ENCODE assay signal across 1 cellular context in the genomic region with DNA sequence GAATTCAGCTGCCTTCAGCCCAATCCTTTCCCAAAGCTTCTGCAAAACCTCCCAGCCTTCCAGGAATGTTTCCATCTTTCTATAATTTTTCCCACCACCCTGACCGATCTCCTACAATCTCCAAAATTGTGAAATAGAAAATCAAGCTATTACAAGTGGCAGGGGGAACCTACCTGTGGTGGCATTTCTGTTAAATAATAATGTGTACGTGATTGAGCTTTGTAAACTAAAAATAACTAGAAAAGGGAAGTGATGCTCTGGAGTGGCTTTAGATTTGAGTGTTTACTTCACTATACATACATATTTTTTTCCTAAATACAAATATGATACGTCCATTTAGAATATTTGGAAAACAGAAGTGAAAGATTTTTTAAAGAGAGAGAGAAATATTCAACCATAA.
TF ChIP-seq lines count a peak whose summit lies in the region.

No MANE protein-coding gene starts in this region.

TF ChIP-seq in GM12878, 131 proteins besides CTCF, POLR2A, EP300 and RAD21 (continued from another document and continues in another):
- TF ChIP-seq, protein P1, sequence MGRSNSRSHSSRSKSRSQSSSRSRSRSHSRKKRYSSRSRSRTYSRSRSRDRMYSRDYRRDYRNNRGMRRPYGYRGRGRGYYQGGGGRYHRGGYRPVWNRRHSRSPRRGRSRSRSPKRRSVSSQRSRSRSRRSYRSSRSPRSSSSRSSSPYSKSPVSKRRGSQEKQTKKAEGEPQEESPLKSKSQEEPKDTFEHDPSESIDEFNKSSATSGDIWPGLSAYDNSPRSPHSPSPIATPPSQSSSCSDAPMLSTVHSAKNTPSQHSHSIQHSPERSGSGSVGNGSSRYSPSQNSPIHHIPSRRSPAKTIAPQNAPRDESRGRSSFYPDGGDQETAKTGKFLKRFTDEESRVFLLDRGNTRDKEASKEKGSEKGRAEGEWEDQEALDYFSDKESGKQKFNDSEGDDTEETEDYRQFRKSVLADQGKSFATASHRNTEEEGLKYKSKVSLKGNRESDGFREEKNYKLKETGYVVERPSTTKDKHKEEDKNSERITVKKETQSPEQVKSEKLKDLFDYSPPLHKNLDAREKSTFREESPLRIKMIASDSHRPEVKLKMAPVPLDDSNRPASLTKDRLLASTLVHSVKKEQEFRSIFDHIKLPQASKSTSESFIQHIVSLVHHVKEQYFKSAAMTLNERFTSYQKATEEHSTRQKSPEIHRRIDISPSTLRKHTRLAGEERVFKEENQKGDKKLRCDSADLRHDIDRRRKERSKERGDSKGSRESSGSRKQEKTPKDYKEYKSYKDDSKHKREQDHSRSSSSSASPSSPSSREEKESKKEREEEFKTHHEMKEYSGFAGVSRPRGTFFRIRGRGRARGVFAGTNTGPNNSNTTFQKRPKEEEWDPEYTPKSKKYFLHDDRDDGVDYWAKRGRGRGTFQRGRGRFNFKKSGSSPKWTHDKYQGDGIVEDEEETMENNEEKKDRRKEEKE (IDR thresholded peaks at IDR 0.05): no peak
- TF ChIP-seq IKZF2 (IDR thresholded peaks at IDR 0.05) (peak; percentile 97), BCL11A (IDR thresholded peaks at IDR 0.05; ENCODE audit: low read depth, low read length) (peak; percentile 88), DPF2 (IDR thresholded peaks at IDR 0.05) (peak; percentile 92), ETV6 (conservative IDR thresholded peaks at IDR 0.05 in 1 of 2, IDR thresholded peaks at IDR 0.05 in 1 of 2; ENCODE audit: borderline replicate concordance in 1 of 2, low read depth in 1 of 2) (no peak), TCF12 (IDR thresholded peaks at IDR 0.05; ENCODE audit: low read depth, low read length) (no peak), LARP7 (IDR thresholded peaks at IDR 0.05) (no peak), CBFB (IDR thresholded peaks at IDR 0.05; ENCODE audit: low read depth) (0 out of 2 replicates have a peak, but pooled peaks have one; percentile 45), TBL1XR1 (IDR thresholded peaks at IDR 0.05; ENCODE audit: low read depth, low read length) (peak; percentile 89; the same call in 1 of the 2 replicates), CREB1 (IDR thresholded peaks at IDR 0.05; ENCODE audit: low read depth) (peak; percentile 48; the same call in 1 of the 2 replicates), FOS (IDR thresholded peaks at IDR 0.05; ENCODE audit: borderline replicate concordance, extremely low read depth, insufficient read length) (no peak), GATAD2B (conservative IDR thresholded peaks at IDR 0.05; ENCODE audit: low read depth) (no peak), EED (IDR thresholded peaks at IDR 0.05; ENCODE audit: low read depth) (peak; percentile 72), RFX5 (IDR thresholded peaks at IDR 0.05; ENCODE audit: low read depth, low read length) (no peak), NRF1 (conservative IDR thresholded peaks at IDR 0.05; ENCODE audit: low read depth, low read length) (no peak), TCF3 (IDR thresholded peaks at IDR 0.05; ENCODE audit: borderline replicate concordance, insufficient read depth, low read depth, low read length) (no peak), SUZ12 (IDR thresholded peaks at IDR 0.05; ENCODE audit: unreplicated experiment) (no peak), MTA3 (IDR thresholded peaks at IDR 0.05; ENCODE audit: borderline replicate concordance, low read length) (peak; percentile 94; the same call in 1 of the 2 replicates), SP1 (IDR thresholded peaks at IDR 0.05; ENCODE audit: low read depth, low read length) (peak; percentile 52), ZBED1 (IDR thresholded peaks at IDR 0.05; ENCODE audit: borderline replicate concordance) (peak; percentile 45; the same call in 1 of the 2 replicates), ZNF217 (IDR thresholded peaks at IDR 0.05) (peak; percentile 90; the same call in 1 of the 2 replicates), MTA2 (IDR thresholded peaks at IDR 0.05; ENCODE audit: low read depth) (peak; percentile 97), RBBP5 (conservative IDR thresholded peaks at IDR 0.05) (peak; percentile 83; the same call in 1 of the 2 replicates), STAT3 (IDR thresholded peaks at IDR 0.05; ENCODE audit: low read depth, low read length) (no peak), BRCA1 (IDR thresholded peaks at IDR 0.05; ENCODE audit: low read depth, low read length) (no peak), BHLHE40 (IDR thresholded peaks at IDR 0.05; ENCODE audit: borderline replicate concordance in 1 of 2, low read depth in 2 of 2, low read length in 1 of 2) (peak; percentile 57 to 76), JUND (IDR thresholded peaks at IDR 0.05; ENCODE audit: low read depth, low read length) (peak; percentile 68; the same call in 1 of the 2 replicates), RAD51 (IDR thresholded peaks at IDR 0.05) (0 out of 2 replicates have a peak, but pooled peaks have one; percentile 24), RB1 (IDR thresholded peaks at IDR 0.05; ENCODE audit: borderline replicate concordance) (no peak)
- TF ChIP-seq, protein P2, sequence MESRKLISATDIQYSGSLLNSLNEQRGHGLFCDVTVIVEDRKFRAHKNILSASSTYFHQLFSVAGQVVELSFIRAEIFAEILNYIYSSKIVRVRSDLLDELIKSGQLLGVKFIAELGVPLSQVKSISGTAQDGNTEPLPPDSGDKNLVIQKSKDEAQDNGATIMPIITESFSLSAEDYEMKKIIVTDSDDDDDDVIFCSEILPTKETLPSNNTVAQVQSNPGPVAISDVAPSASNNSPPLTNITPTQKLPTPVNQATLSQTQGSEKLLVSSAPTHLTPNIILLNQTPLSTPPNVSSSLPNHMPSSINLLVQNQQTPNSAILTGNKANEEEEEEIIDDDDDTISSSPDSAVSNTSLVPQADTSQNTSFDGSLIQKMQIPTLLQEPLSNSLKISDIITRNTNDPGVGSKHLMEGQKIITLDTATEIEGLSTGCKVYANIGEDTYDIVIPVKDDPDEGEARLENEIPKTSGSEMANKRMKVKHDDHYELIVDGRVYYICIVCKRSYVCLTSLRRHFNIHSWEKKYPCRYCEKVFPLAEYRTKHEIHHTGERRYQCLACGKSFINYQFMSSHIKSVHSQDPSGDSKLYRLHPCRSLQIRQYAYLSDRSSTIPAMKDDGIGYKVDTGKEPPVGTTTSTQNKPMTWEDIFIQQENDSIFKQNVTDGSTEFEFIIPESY (IDR thresholded peaks at IDR 0.05): no peak
- TF ChIP-seq, protein P3, sequence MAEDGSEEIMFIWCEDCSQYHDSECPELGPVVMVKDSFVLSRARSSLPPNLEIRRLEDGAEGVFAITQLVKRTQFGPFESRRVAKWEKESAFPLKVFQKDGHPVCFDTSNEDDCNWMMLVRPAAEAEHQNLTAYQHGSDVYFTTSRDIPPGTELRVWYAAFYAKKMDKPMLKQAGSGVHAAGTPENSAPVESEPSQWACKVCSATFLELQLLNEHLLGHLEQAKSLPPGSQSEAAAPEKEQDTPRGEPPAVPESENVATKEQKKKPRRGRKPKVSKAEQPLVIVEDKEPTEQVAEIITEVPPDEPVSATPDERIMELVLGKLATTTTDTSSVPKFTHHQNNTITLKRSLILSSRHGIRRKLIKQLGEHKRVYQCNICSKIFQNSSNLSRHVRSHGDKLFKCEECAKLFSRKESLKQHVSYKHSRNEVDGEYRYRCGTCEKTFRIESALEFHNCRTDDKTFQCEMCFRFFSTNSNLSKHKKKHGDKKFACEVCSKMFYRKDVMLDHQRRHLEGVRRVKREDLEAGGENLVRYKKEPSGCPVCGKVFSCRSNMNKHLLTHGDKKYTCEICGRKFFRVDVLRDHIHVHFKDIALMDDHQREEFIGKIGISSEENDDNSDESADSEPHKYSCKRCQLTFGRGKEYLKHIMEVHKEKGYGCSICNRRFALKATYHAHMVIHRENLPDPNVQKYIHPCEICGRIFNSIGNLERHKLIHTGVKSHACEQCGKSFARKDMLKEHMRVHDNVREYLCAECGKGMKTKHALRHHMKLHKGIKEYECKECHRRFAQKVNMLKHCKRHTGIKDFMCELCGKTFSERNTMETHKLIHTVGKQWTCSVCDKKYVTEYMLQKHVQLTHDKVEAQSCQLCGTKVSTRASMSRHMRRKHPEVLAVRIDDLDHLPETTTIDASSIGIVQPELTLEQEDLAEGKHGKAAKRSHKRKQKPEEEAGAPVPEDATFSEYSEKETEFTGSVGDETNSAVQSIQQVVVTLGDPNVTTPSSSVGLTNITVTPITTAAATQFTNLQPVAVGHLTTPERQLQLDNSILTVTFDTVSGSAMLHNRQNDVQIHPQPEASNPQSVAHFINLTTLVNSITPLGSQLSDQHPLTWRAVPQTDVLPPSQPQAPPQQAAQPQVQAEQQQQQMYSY (CRISPR knock-in tag; IDR thresholded peaks at IDR 0.05): no peak
- TF ChIP-seq, protein P4, sequence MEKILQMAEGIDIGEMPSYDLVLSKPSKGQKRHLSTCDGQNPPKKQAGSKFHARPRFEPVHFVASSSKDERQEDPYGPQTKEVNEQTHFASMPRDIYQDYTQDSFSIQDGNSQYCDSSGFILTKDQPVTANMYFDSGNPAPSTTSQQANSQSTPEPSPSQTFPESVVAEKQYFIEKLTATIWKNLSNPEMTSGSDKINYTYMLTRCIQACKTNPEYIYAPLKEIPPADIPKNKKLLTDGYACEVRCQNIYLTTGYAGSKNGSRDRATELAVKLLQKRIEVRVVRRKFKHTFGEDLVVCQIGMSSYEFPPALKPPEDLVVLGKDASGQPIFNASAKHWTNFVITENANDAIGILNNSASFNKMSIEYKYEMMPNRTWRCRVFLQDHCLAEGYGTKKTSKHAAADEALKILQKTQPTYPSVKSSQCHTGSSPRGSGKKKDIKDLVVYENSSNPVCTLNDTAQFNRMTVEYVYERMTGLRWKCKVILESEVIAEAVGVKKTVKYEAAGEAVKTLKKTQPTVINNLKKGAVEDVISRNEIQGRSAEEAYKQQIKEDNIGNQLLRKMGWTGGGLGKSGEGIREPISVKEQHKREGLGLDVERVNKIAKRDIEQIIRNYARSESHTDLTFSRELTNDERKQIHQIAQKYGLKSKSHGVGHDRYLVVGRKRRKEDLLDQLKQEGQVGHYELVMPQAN (conservative IDR thresholded peaks at IDR 0.05): no peak
- TF ChIP-seq, protein P5, sequence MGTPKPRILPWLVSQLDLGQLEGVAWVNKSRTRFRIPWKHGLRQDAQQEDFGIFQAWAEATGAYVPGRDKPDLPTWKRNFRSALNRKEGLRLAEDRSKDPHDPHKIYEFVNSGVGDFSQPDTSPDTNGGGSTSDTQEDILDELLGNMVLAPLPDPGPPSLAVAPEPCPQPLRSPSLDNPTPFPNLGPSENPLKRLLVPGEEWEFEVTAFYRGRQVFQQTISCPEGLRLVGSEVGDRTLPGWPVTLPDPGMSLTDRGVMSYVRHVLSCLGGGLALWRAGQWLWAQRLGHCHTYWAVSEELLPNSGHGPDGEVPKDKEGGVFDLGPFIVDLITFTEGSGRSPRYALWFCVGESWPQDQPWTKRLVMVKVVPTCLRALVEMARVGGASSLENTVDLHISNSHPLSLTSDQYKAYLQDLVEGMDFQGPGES (IDR thresholded peaks at IDR 0.05): no peak
- TF ChIP-seq, protein P6, sequence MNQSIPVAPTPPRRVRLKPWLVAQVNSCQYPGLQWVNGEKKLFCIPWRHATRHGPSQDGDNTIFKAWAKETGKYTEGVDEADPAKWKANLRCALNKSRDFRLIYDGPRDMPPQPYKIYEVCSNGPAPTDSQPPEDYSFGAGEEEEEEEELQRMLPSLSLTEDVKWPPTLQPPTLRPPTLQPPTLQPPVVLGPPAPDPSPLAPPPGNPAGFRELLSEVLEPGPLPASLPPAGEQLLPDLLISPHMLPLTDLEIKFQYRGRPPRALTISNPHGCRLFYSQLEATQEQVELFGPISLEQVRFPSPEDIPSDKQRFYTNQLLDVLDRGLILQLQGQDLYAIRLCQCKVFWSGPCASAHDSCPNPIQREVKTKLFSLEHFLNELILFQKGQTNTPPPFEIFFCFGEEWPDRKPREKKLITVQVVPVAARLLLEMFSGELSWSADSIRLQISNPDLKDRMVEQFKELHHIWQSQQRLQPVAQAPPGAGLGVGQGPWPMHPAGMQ (IDR thresholded peaks at IDR 0.05; ENCODE audit: borderline replicate concordance): no peak
- TF ChIP-seq, protein P7, sequence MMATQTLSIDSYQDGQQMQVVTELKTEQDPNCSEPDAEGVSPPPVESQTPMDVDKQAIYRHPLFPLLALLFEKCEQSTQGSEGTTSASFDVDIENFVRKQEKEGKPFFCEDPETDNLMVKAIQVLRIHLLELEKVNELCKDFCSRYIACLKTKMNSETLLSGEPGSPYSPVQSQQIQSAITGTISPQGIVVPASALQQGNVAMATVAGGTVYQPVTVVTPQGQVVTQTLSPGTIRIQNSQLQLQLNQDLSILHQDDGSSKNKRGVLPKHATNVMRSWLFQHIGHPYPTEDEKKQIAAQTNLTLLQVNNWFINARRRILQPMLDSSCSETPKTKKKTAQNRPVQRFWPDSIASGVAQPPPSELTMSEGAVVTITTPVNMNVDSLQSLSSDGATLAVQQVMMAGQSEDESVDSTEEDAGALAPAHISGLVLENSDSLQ (IDR thresholded peaks at IDR 0.05): no peak
- TF ChIP-seq, protein P8, sequence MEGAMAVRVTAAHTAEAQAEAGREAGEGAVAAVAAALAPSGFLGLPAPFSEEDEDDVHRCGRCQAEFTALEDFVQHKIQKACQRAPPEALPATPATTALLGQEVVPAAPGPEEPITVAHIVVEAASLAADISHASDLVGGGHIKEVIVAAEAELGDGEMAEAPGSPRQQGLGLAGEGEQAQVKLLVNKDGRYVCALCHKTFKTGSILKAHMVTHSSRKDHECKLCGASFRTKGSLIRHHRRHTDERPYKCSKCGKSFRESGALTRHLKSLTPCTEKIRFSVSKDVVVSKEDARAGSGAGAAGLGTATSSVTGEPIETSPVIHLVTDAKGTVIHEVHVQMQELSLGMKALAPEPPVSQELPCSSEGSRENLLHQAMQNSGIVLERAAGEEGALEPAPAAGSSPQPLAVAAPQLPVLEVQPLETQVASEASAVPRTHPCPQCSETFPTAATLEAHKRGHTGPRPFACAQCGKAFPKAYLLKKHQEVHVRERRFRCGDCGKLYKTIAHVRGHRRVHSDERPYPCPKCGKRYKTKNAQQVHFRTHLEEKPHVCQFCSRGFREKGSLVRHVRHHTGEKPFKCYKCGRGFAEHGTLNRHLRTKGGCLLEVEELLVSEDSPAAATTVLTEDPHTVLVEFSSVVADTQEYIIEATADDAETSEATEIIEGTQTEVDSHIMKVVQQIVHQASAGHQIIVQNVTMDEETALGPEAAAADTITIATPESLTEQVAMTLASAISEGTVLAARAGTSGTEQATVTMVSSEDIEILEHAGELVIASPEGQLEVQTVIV (IDR thresholded peaks at IDR 0.05; ENCODE audit: borderline replicate concordance, partially characterized antibody): no peak
- TF ChIP-seq, protein P9, sequence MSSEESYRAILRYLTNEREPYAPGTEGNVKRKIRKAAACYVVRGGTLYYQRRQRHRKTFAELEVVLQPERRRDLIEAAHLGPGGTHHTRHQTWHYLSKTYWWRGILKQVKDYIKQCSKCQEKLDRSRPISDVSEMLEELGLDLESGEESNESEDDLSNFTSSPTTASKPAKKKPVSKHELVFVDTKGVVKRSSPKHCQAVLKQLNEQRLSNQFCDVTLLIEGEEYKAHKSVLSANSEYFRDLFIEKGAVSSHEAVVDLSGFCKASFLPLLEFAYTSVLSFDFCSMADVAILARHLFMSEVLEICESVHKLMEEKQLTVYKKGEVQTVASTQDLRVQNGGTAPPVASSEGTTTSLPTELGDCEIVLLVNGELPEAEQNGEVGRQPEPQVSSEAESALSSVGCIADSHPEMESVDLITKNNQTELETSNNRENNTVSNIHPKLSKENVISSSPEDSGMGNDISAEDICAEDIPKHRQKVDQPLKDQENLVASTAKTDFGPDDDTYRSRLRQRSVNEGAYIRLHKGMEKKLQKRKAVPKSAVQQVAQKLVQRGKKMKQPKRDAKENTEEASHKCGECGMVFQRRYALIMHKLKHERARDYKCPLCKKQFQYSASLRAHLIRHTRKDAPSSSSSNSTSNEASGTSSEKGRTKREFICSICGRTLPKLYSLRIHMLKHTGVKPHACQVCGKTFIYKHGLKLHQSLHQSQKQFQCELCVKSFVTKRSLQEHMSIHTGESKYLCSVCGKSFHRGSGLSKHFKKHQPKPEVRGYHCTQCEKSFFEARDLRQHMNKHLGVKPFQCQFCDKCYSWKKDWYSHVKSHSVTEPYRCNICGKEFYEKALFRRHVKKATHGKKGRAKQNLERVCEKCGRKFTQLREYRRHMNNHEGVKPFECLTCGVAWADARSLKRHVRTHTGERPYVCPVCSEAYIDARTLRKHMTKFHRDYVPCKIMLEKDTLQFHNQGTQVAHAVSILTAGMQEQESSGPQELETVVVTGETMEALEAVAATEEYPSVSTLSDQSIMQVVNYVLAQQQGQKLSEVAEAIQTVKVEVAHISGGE (CRISPR knock-in tag; IDR thresholded peaks at IDR 0.05): no peak
